18 cellular contexts compared by ENCODE assay signal in the genomic region with DNA sequence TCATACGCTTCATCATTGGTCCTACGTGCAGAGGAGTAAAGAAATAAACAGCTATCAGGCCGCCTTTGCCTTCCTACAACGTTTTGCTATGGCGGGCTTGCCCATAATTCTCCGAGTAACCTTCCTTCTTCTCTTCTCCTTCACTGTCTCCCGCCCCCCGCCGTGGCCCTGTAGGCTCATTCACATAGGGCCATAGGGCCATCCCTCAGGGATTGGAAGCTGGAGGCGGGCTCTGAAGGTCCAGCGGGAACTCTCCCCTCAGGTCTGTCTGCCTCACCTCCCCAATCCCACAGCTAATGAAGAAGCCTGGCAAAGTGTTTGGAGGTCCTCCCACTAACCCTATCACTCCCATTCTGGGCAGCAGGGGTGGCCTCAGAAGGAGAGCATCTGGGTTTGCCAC. TPM values are rescaled to one million over a fixed set of nuclear protein-coding genes. Genes with fewer than 3 reads are reported as not detected.
DNase-seq lines count a peak whose midpoint lies in the region; ATAC-seq, FAIRE-seq and TF ChIP-seq lines count a peak whose summit lies in the region.
"Had no signal": no experiment of that assay in that cellular context is flagged by ENCODE, and none has a peak within 500 bp of the region (broad histone marks: within the 10 kb centered on the region; RNA-seq: fewer than 3 reads in every experiment).

No MANE protein-coding gene starts in this region.

- H3K56ac ChIP-seq in mesendoderm (ENCODE audit: low read length) = peak overlapping the region; percentile 35

- no peak for TF ChIP-seq EP300 in K562 (IDR thresholded peaks at IDR 0.05; ENCODE audit: low read length)

- H3K36me3 ChIP-seq in H7 (replicated peaks; ENCODE audit: control insufficient read depth, insufficient read depth, low read length) (no peaks in the 10 kb centered on the region), K562 (ENCODE audit: control insufficient read depth, insufficient read depth, low read length) (no peaks in the 10 kb centered on the region), mesendoderm (ENCODE audit: control insufficient read depth, insufficient read depth, low read length) (no peaks in the 10 kb centered on the region), pancreas (no peaks in the 10 kb centered on the region)
- H3K36me3 ChIP-seq: SJCRH30 had no signal

- no peak overlapping the region for H2BK15ac ChIP-seq in mesendoderm (replicated peaks; ENCODE audit: low read depth)

- no peaks in the 10 kb centered on the region for H3K9me3 ChIP-seq in K562 (replicated peaks; ENCODE audit: control insufficient read depth, insufficient read depth, low read depth, low read length)
- no peaks in the 10 kb centered on the region for H3K9me3 ChIP-seq in pancreas
- H3K9me3 ChIP-seq: SJCRH30 had no signal

- TF ChIP-seq RAD21 in K562 (CRISPR knock-in tag; conservative IDR thresholded peaks at IDR 0.05 in 1 of 2, IDR thresholded peaks at IDR 0.05 in 1 of 2) = no peak

- H3K27me3 ChIP-seq in H7 (ENCODE audit: control insufficient read depth, insufficient read depth, low read length) = no peaks in the 10 kb centered on the region
- H3K27me3 ChIP-seq in K562 (ENCODE audit: control insufficient read depth in 2 of 2, insufficient read depth in 2 of 2, low read length in 2 of 2) = peaks cover 5 to 58% of the 10 kb centered on the region in 2 experiments; a peak in 3 of 5 replicates
- H3K27me3 ChIP-seq in mesendoderm (ENCODE audit: insufficient read depth, low read length, poor library complexity) = no peaks in the 10 kb centered on the region
- no peaks in the 10 kb centered on the region for H3K27me3 ChIP-seq in pancreas

- no peak overlapping the region for H3K4me3 ChIP-seq in H7 (ENCODE audit: insufficient read depth, low read depth, low read length)
- H3K4me3 ChIP-seq in K562 = no peak overlapping the region
- H3K4me3 ChIP-seq in mesendoderm (ENCODE audit: low read length) = no peak overlapping the region
- no peak overlapping the region for H3K4me3 ChIP-seq in pancreas
- H3K4me3 ChIP-seq: SJCRH30 had no signal

- H4K8ac ChIP-seq in mesendoderm (ENCODE audit: low read depth, low read length) = no peak overlapping the region

- 12% methylated on average over 9 of the region's 11 CpGs for WGBS in K562 (ENCODE audit: insufficient coverage, low coverage, missing lambda C conversion rate)
- no CpG with 5 or more reads among the region's 11 CpGs for WGBS in mesendoderm (ENCODE audit: extremely low coverage, insufficient coverage, low lambda C conversion rate)
- 80 to 81% methylated on average over 10 to 11 of the region's 11 CpGs for WGBS in pancreas, 2 donors

- peak overlapping the region; percentile 44; the same call in 1 of the 2 replicates for H2AFZ ChIP-seq in K562 (ENCODE audit: low read depth, low read length)

- no TSS peak for BruUV-seq in K562 (replicated peaks; lab: Mats Ljungman, UMichigan)

- no peak overlapping the region for H3K23ac ChIP-seq in mesendoderm (ENCODE audit: low read length)

- no peak for TF ChIP-seq CTCF in 22Rv1 (IDR thresholded peaks at IDR 0.05)
- no peak for TF ChIP-seq CTCF in K562 (IDR thresholded peaks at IDR 0.05 in 2 of 3, conservative IDR thresholded peaks at IDR 0.05 in 1 of 3; ENCODE audit: insufficient read depth in 2 of 3, low read depth in 1 of 3, low read length in 3 of 3)
- TF ChIP-seq CTCF in pancreas (IDR thresholded peaks at IDR 0.05) = no peak
- no peak for TF ChIP-seq CTCF in RWPE1 (conservative IDR thresholded peaks at IDR 0.05; ENCODE audit: low read depth)

- H4K5ac ChIP-seq in mesendoderm (ENCODE audit: low read length) = no peak overlapping the region

- no peak overlapping the region for H2BK5ac ChIP-seq in mesendoderm (ENCODE audit: low read length)

- POLR2A ChIA-PET in K562 (lab: Yijun Ruan, JAX) (no interaction called here), RWPE1 (lab: Yijun Ruan, JAX; ENCODE audit: low non-redundant PET) (no interaction called here)

- H3K79me2 ChIP-seq in K562 (ENCODE audit: control insufficient read depth, insufficient read depth, low read length) (no peaks in the 10 kb centered on the region), mesendoderm (ENCODE audit: control insufficient read depth, insufficient read depth, low read length) (no peaks in the 10 kb centered on the region)

- H3K9me1 ChIP-seq in K562 (ENCODE audit: control insufficient read depth, insufficient read depth, low read length) = no peaks in the 10 kb centered on the region

- H3K9ac ChIP-seq in K562 (ENCODE audit: insufficient read depth in 1 of 2, low read depth in 2 of 2, low read length in 2 of 2) (no peak overlapping the region), mesendoderm (ENCODE audit: low read length) (no peak overlapping the region)

- H3K4ac ChIP-seq in mesendoderm (ENCODE audit: low read depth, low read length) = no peak overlapping the region

- CTCF ChIA-PET in K562 (lab: Yijun Ruan, JAX; ENCODE audit: low intra/inter-chr PET ratio) (no interaction called here), RWPE1 (lab: Yijun Ruan, JAX) (interaction anchor here (0.7 kb wide), 2 partner anchors 14 to 42 kb away, joined by 3 read pairs; no protein-coding TSS in a partner anchor)

- H2AK5ac ChIP-seq in mesendoderm (ENCODE audit: low read length) = no peak overlapping the region

- H3K4me1 ChIP-seq in K562 (replicated peaks in 1 of 2; ENCODE audit: control insufficient read depth in 2 of 2, insufficient read depth in 2 of 2, low read length in 2 of 2) = no peaks in the 10 kb centered on the region
- H3K4me1 ChIP-seq in mesendoderm (ENCODE audit: control insufficient read depth, low read depth, low read length) = peaks cover 25% of the 10 kb centered on the region
- H3K4me1 ChIP-seq in pancreas = no peaks in the 10 kb centered on the region

- H2BK120ac ChIP-seq in mesendoderm (ENCODE audit: low read depth, low read length) = no peak overlapping the region

- TF ChIP-seq POLR2A in K562 (conservative IDR thresholded peaks at IDR 0.05) = no peak

- intact Hi-C loops in K562 (cut with micrococcal nuclease) (no loop called here), pancreas (cut with DNase I) (no loop called here)

- peak; percentile 46; the same call in 2 of the 3 replicates for ATAC-seq in K562
- ATAC-seq in pancreas = no peak

- DNase-seq in H7 = peak; percentile 73
- no peak for DNase-seq in K562 (ENCODE audit: extremely low read depth in 1 of 4, low spot score in 3 of 4)
- DNase-seq in mesendoderm = peak; percentile 64
- DNase-seq in pancreas = no peak
- no peak for DNase-seq in RWPE1 (ENCODE audit: low spot score)
- no peak for DNase-seq in NCI-H2029 treated with DMSO at 0.1 percent for 48 hours (lab: John Stamatoyannopoulos, UW)
- DNase-seq in NCI-H526 treated with DMSO at 0.1 percent for 48 hours (lab: John Stamatoyannopoulos, UW) = no peak
- DNase-seq: DMS79 treated with DMSO at 0.1 percent for 48 hours, GDM1, HCEC 1CT, KG1, MV-4-11, NCI-H187 treated with DMSO at 0.1 percent for 48 hours, NCI-H226, SJCRH30 had no signal

- no peak for FAIRE-seq in K562 (lab: Jason Lieb, UNC)
- no peak for FAIRE-seq in pancreas (lab: Jason Lieb, UNC)

- H3K18ac ChIP-seq in mesendoderm (ENCODE audit: low read length) = no peak overlapping the region

- no peaks in the 10 kb centered on the region; the same call in 1 of the 2 replicates for H4K20me1 ChIP-seq in K562 (replicated peaks; ENCODE audit: control insufficient read depth, insufficient read depth, low read length)

- in situ Hi-C loops in K562 (cut with MboI) = no loop called here

- no peaks in the 10 kb centered on the region for H3K79me1 ChIP-seq in mesendoderm (ENCODE audit: low read length)

- H3K4me2 ChIP-seq in K562 (ENCODE audit: insufficient read depth, low read length) (peak overlapping the region; percentile 32; the same call in 1 of the 2 replicates), mesendoderm (ENCODE audit: low read length) (no peak overlapping the region)

- peak overlapping the region; percentile 29; the same call in 1 of the 2 replicates for H3K27ac ChIP-seq in 22Rv1
- no peak overlapping the region for H3K27ac ChIP-seq in K562 (ENCODE audit: extremely low read depth, low read depth, low read length)
- no peak overlapping the region for H3K27ac ChIP-seq in mesendoderm (ENCODE audit: low read depth, low read length)
- H3K27ac ChIP-seq in pancreas = no peak overlapping the region
- no peak overlapping the region for H3K27ac ChIP-seq in RWPE1
- H3K27ac ChIP-seq: SJCRH30 had no signal

TF ChIP-seq in K562, 482 proteins besides CTCF, POLR2A, EP300 and RAD21:
- TF ChIP-seq ZNF165 (CRISPR knock-in tag; IDR thresholded peaks at IDR 0.05; ENCODE audit: borderline replicate concordance) = no peak
- TF ChIP-seq, protein P1, sequence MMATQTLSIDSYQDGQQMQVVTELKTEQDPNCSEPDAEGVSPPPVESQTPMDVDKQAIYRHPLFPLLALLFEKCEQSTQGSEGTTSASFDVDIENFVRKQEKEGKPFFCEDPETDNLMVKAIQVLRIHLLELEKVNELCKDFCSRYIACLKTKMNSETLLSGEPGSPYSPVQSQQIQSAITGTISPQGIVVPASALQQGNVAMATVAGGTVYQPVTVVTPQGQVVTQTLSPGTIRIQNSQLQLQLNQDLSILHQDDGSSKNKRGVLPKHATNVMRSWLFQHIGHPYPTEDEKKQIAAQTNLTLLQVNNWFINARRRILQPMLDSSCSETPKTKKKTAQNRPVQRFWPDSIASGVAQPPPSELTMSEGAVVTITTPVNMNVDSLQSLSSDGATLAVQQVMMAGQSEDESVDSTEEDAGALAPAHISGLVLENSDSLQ (IDR thresholded peaks at IDR 0.05) = peak; percentile 67

RNA-seq across cellular contexts. Expression of a gene that starts 43.6 kb away (rescaled TPM):
- 16.4 and 22.4 TPM in 2 replicates for total RNA-seq in H7 (2014; rRNA removed; shearing (Covaris generic))
- total RNA-seq in K562 (2011; cell fraction: chromatin; rRNA removed; ENCODE audit: low replicate concordance) = not detected in 2 replicates
- total RNA-seq in K562 (2011; cell fraction: nucleolus; rRNA removed) = not detected in 2 replicates
- not detected in 2 replicates for total RNA-seq in K562 (2011; cell fraction: nucleoplasm; rRNA removed)
- not detected in 2 replicates for total RNA-seq in K562 (2014; rRNA removed)
- total RNA-seq in K562 (2014; rRNA removed; fragmentation: Illumina TruSeq; extraction: Trizol) = not detected in 2 replicates
- not detected in 2 replicates for total RNA-seq in K562 (2015; rRNA removed; fragmentation: Illumina TruSeq; extraction: Trizol)
- total RNA-seq in K562 (2021) = not detected in 2 replicates
- not detected in 2 replicates for polyA plus RNA-seq in K562 (2011; rRNA removed)
- polyA plus RNA-seq in K562 (2011; cell fraction: cytosol; rRNA removed) = not detected in 2 replicates
- polyA plus RNA-seq in K562 (2011; cell fraction: nucleus; rRNA removed) = not detected in 2 replicates
- polyA plus RNA-seq in K562 (2012) = 0.03 TPM in 1 of 2 replicates, not detected in the other
- not detected in 2 replicates for polyA plus RNA-seq in K562 (2014; fragmentation: Illumina TruSeq; extraction: Trizol)
- not detected for polyA plus RNA-seq in K562 (2014; fragmentation: Nextera tagmentation; extraction: Ambion mirVana)
- polyA plus RNA-seq in K562 (2014; rRNA removed) = not detected in 2 replicates
- not detected in 2 replicates for polyA minus RNA-seq in K562 (2011; rRNA and poly(A)+ RNA removed)
- polyA minus RNA-seq in K562 (2011; cell fraction: cytosol; rRNA and poly(A)+ RNA removed) = not detected in 2 replicates
- not detected in 2 replicates for polyA minus RNA-seq in K562 (2011; cell fraction: nucleus; rRNA and poly(A)+ RNA removed)
- 2.2 TPM for polyA plus RNA-seq in mesendoderm (2013, experiment 1 of 2)
- polyA plus RNA-seq in mesendoderm (2013, experiment 2 of 2) = 1.9 TPM
- 1 to 10 TPM in 2 of 6 donors, under 1 TPM in 4; 0.52 to 2.7 (median 0.84) TPM for total RNA-seq in pancreas
- 10 to 100 TPM in 1 of 2 donors, 1 to 10 TPM in 1; 3.5 to 11.0 TPM for polyA plus RNA-seq in pancreas
- total RNA-seq: A172 had no signal
- polyA plus RNA-seq: BJ had no signal

Comparison
In these comparisons a context has a peak if more than half of its experiments do, and no peak if none do; other contexts are left out.
1. DNase-seq: peak in H7 (single experiment) and mesendoderm (single experiment); none in K562 (0 of 4), pancreas (0 of 6), RWPE1 (single experiment), NCI-H2029 treated with DMSO at 0.1 percent for 48 hours (single experiment) and NCI-H526 treated with DMSO at 0.1 percent for 48 hours (single experiment).